ENCODE assay signal across 12 cellular contexts in the genomic region with DNA sequence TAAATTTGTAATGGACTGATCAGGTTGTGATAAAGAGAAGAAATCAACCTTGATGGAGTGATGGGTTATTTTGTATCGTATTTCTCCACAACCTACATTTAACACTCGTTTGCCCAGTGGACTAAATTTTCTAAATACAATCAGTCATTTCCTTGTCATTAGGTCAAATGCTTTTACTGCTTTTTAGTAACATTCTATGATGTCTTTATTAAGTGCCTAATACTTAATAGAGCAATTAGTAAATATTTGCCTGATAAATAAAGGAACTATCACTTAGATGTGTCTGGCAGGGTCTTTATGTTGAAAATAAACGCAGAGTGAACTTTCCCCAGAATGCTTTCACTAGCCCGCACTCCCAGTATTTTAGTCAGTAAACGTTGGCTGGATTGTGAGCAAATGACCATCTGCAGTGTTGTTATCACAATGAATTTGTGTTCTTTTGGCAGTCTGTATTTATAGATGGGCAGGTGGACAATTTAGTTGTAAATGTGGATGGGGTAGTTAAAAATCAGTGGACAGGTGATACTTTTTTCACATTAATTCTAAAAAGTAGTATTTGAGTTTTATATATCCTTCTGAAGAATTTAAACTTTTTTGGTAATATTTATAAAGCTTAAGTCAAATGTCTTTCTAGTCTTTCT. TPM values are rescaled to one million over a fixed set of nuclear protein-coding genes. Genes with fewer than 3 reads are reported as not detected.
A peak's percentile ranks its signal among the peaks of the same experiment; 100 is the strongest.
DNase-seq lines count a peak whose midpoint lies in the region; ATAC-seq and TF ChIP-seq lines count a peak whose summit lies in the region.
"Had no signal": no experiment of that assay in that cellular context is flagged by ENCODE, and none has a peak within 500 bp of the region (broad histone marks: within the 10 kb centered on the region; RNA-seq: fewer than 3 reads in every experiment).

No MANE protein-coding gene starts in this region.

- H3K27me3 ChIP-seq in PC-3 (ENCODE audit: low read length) (no peaks in the 10 kb centered on the region), subcutaneous abdominal adipose tissue (ENCODE audit: control insufficient read depth in 5 of 5, insufficient read depth in 4 of 5, low read length in 5 of 5) (no peaks in the 10 kb centered on the region)
- H3K27me3 ChIP-seq: hepatocyte had no signal

- peaks cover 81% of the 10 kb centered on the region for H3K4me1 Mint-ChIP-seq in activated T-cell treated with anti-CD3 and anti-CD28 coated beads, Interleukin-2, amount 50 U/mL, for 4 hours (ENCODE audit: low read depth)
- H3K4me1 Mint-ChIP-seq in dendritic cell treated with granulocyte-macrophage colony-stimulating factor and Interleukin-4, amounts not matched to agents 40 ng/mL and 50 ng/mL, for 4 days (ENCODE audit: low read depth), result peaks cover 61% of the 10 kb centered on the region

- peak overlapping the region; percentile 91 for H3K4me2 ChIP-seq in PC-3 (ENCODE audit: low read length)
- H3K4me2 ChIP-seq: hepatocyte had no signal

- intact Hi-C loops in PC-3 (cut with micrococcal nuclease), result no loop called here
- intact Hi-C loops in dendritic cell treated with granulocyte-macrophage colony-stimulating factor and Interleukin-4, amounts not matched to agents 40 ng/mL and 50 ng/mL, for 4 days (cut with micrococcal nuclease), result loop anchor here (5.0 to 10.0 kb wide), 2 partner anchors 33 to 224 kb away; no protein-coding TSS in a partner anchor

- CTCF ChIA-PET in PC-3 (lab: Charles Lee), result no interaction called here

- H3K4me3 Mint-ChIP-seq in activated T-cell treated with anti-CD3 and anti-CD28 coated beads, Interleukin-2, amount 50 U/mL, for 4 hours, result peak overlapping the region; percentile 67
- H3K4me3 Mint-ChIP-seq in dendritic cell treated with granulocyte-macrophage colony-stimulating factor and Interleukin-4, amounts not matched to agents 40 ng/mL and 50 ng/mL, for 4 days, result no peak overlapping the region

- peak overlapping the region; percentile 45 for H3K4me3 ChIP-seq in PC-3 (ENCODE audit: low read length)
- H3K4me3 ChIP-seq in subcutaneous abdominal adipose tissue (ENCODE audit: low read depth in 1 of 5, low read length in 5 of 5), result no peak overlapping the region
- H3K4me3 ChIP-seq: hepatocyte, left ventricle myocardium inferior had no signal

- H3K27ac Mint-ChIP-seq in dendritic cell treated with granulocyte-macrophage colony-stimulating factor and Interleukin-4, amounts not matched to agents 40 ng/mL and 50 ng/mL, for 4 days, result peak overlapping the region; percentile 27

- no peaks in the 10 kb centered on the region for H3K9me3 Mint-ChIP-seq in activated T-cell treated with anti-CD3 and anti-CD28 coated beads, Interleukin-2, amount 50 U/mL, for 4 hours
- H3K9me3 Mint-ChIP-seq in dendritic cell treated with granulocyte-macrophage colony-stimulating factor and Interleukin-4, amounts not matched to agents 40 ng/mL and 50 ng/mL, for 4 days, result no peaks in the 10 kb centered on the region

- H3F3A ChIP-seq in PC-3 (ENCODE audit: low read length, unreplicated experiment), result peaks cover 7% of the 10 kb centered on the region

- no TSS peak for BruUV-seq in PC-3 (replicated peaks; lab: Mats Ljungman, UMichigan)

- H3K36me3 Mint-ChIP-seq in activated T-cell treated with anti-CD3 and anti-CD28 coated beads, Interleukin-2, amount 50 U/mL, for 4 hours (ENCODE audit: insufficient read depth), result no peaks in the 10 kb centered on the region
- H3K36me3 Mint-ChIP-seq in dendritic cell treated with granulocyte-macrophage colony-stimulating factor and Interleukin-4, amounts not matched to agents 40 ng/mL and 50 ng/mL, for 4 days (ENCODE audit: low read depth), result peaks cover 12% of the 10 kb centered on the region

- ATAC-seq in activated T-cell treated with anti-CD3 and anti-CD28 coated beads, Interleukin-2, amount 50 U/mL, for 4 hours, result no peak
- no peak for ATAC-seq in PC-3
- no peak for ATAC-seq in GM21528 (IDR thresholded peaks at IDR 0.05; ENCODE audit: low FRiP score, unreplicated experiment)
- no peak for ATAC-seq in GM21360 (IDR thresholded peaks at IDR 0.05; ENCODE audit: unreplicated experiment)

- H3K36me3 ChIP-seq in PC-3 (ENCODE audit: low read depth, low read length), result no peaks in the 10 kb centered on the region
- H3K36me3 ChIP-seq in subcutaneous abdominal adipose tissue (ENCODE audit: control insufficient read depth in 5 of 5, insufficient read depth in 5 of 5, low read length in 5 of 5), result no peaks in the 10 kb centered on the region
- H3K36me3 ChIP-seq: left ventricle myocardium inferior had no signal

- no peaks in the 10 kb centered on the region for H3K9me2 ChIP-seq in PC-3 (replicated peaks; ENCODE audit: low read length)

- no peaks in the 10 kb centered on the region for H3K9me3 ChIP-seq in PC-3 (ENCODE audit: low read length)
- no peaks in the 10 kb centered on the region for H3K9me3 ChIP-seq in subcutaneous abdominal adipose tissue (ENCODE audit: control insufficient read depth in 5 of 5, low read length in 5 of 5)
- H3K9me3 ChIP-seq: left ventricle myocardium inferior had no signal

- H3K27me3 Mint-ChIP-seq in activated T-cell treated with anti-CD3 and anti-CD28 coated beads, Interleukin-2, amount 50 U/mL, for 4 hours (ENCODE audit: low read depth), result no peaks in the 10 kb centered on the region
- H3K27me3 Mint-ChIP-seq in dendritic cell treated with granulocyte-macrophage colony-stimulating factor and Interleukin-4, amounts not matched to agents 40 ng/mL and 50 ng/mL, for 4 days, result no peaks in the 10 kb centered on the region

- no peak for DNase-seq in activated T-cell treated with anti-CD3 and anti-CD28 coated beads, Interleukin-2, amount 50 U/mL, for 4 hours
- no peak for DNase-seq in activated T-cell treated with anti-CD3 and anti-CD28 coated beads, Interleukin-2, amount 50 U/mL, for 48 hours
- DNase-seq in PC-3 (no peak), NCI-H1092 (lab: John Stamatoyannopoulos, UW) (no peak)
- DNase-seq: KG1, left ventricle myocardium inferior, RPMI8226 had no signal

- H2AFZ ChIP-seq in PC-3 (ENCODE audit: low read length), result no peak overlapping the region
- H2AFZ ChIP-seq: hepatocyte had no signal

- H3K4me1 ChIP-seq in PC-3 (ENCODE audit: insufficient read depth, low read length), result peaks cover 65% of the 10 kb centered on the region
- H3K4me1 ChIP-seq in subcutaneous abdominal adipose tissue (ENCODE audit: control insufficient read depth in 5 of 5, insufficient read depth in 5 of 5, low read length in 5 of 5), result peaks cover 0 to 67% (median 66%) of the 10 kb centered on the region in 5 donors

- peaks cover 93% of the 10 kb centered on the region for H3K79me2 ChIP-seq in PC-3 (ENCODE audit: low read length)

- POLR2A ChIA-PET in PC-3 (lab: Charles Lee; ENCODE audit: unreplicated experiment), result no interaction called here

- no peak for TF ChIP-seq CTCF in PC-3 (conservative IDR thresholded peaks at IDR 0.05; ENCODE audit: low read depth, low read length)

- peak overlapping the region; percentile 85 for H3K27ac ChIP-seq in PC-3 (ENCODE audit: low read length)
- H3K27ac ChIP-seq in subcutaneous abdominal adipose tissue (ENCODE audit: low read depth, low read length), result peak overlapping the region; percentile 100
- H3K27ac ChIP-seq: hepatocyte, left ventricle myocardium inferior had no signal

- peaks cover 68% of the 10 kb centered on the region for H4K20me1 ChIP-seq in PC-3 (ENCODE audit: low read length)

- H3K9ac ChIP-seq in PC-3 (ENCODE audit: low read length), result peak overlapping the region; percentile 38
- peak overlapping the region in 1 of 5 donors; percentile 20 for H3K9ac ChIP-seq in subcutaneous abdominal adipose tissue (ENCODE audit: low read length in 5 of 5)

RNA-seq across cellular contexts. Expression of a gene that starts 4.8 kb away (rescaled TPM):
- 10 to 100 TPM; 34.2 to 40.9 (median 35.5) TPM for total RNA-seq in activated T-cell treated with anti-CD3 and anti-CD28 coated beads, Interleukin-2, amount 50 U/mL, for 4 hours
- total RNA-seq in PC-3 (2014; rRNA removed), result 26.9 and 27.3 TPM in 2 replicates
